ENCODE assay signal across 23 cellular contexts in genomic region chr2:5982217-5982910, GRCh38.
DNase-seq lines count a peak whose midpoint lies in the region; ATAC-seq, FAIRE-seq and TF ChIP-seq lines count a peak whose summit lies in the region.
"Had no signal": no experiment of that assay in that cellular context is flagged by ENCODE, and none has a peak within 500 bp of the region (broad histone marks: within the 10 kb centered on the region; RNA-seq: fewer than 3 reads in every experiment).

No MANE protein-coding gene starts in this region.

- POLR2A ChIA-PET in SK-N-SH (lab: Yijun Ruan, JAX) = interaction anchor here (0.9 to 2.3 kb wide), 4 partner anchors 50 to 289 kb away, joined by 4 to 7 read pairs (median 6); no protein-coding TSS in a partner anchor
- POLR2A ChIA-PET in GM12878 (lab: Charles Lee) = no interaction called here
- POLR2A ChIA-PET in PC-3 (lab: Charles Lee; ENCODE audit: unreplicated experiment) = no interaction called here

- no peaks in the 10 kb centered on the region for H3K36me3 ChIP-seq in SK-N-SH (replicated peaks in 1 of 2; ENCODE audit: control insufficient read depth in 1 of 2, insufficient read depth in 2 of 2, low read length in 1 of 2)
- no peaks in the 10 kb centered on the region for H3K36me3 ChIP-seq in GM12878 (ENCODE audit: control insufficient read depth in 2 of 2, insufficient read depth in 2 of 2, low read length in 1 of 2)
- H3K36me3 ChIP-seq in PC-3 (ENCODE audit: low read depth, low read length) = no peaks in the 10 kb centered on the region
- H3K36me3 ChIP-seq: Peyer's patch, SJSA1 had no signal

- no peaks in the 10 kb centered on the region for H3F3A ChIP-seq in SK-N-SH (replicated peaks; ENCODE audit: insufficient read depth)
- H3F3A ChIP-seq in PC-3 (ENCODE audit: low read length, unreplicated experiment) = no peaks in the 10 kb centered on the region

- peaks cover 46% of the 10 kb centered on the region for H3K4me1 Mint-ChIP-seq in type B pancreatic cell (ENCODE audit: unreplicated experiment)
- H3K4me1 Mint-ChIP-seq: activated CD8-positive, alpha-beta memory T cell treated with anti-CD3 and anti-CD28 coated beads, Interleukin-2, amount 10 ng/mL, durations not matched to agents 7 days and 5 days; activated naive CD4-positive, alpha-beta T cell treated with anti-CD3 and anti-CD28 coated beads, Interleukin-2, amount 50 U/mL, for 24 hours; IgD-negative memory B cell had no signal

- no peaks in the 10 kb centered on the region for H3K79me2 ChIP-seq in SK-N-SH (ENCODE audit: insufficient read depth)
- no peaks in the 10 kb centered on the region for H3K79me2 ChIP-seq in GM12878 (ENCODE audit: control insufficient read depth, insufficient read depth, low read length)
- H3K79me2 ChIP-seq in PC-3 (ENCODE audit: low read length) = no peaks in the 10 kb centered on the region
- H3K79me2 ChIP-seq: parathyroid adenoma had no signal

- no peak for TF ChIP-seq POLR2A in GM12878 (IDR thresholded peaks at IDR 0.05; ENCODE audit: low read depth, low read length)

- RAD21 ChIA-PET in GM12878 (lab: Charles Lee; ENCODE audit: unreplicated experiment) = no interaction called here

- H3K4me3 ChIP-seq in SK-N-SH (ENCODE audit: low read depth in 2 of 2, low read length in 1 of 2) (no peak overlapping the region; a peak in 1 of 4 replicates), GM12878 (no peak overlapping the region), PC-3 (ENCODE audit: low read length) (no peak overlapping the region)
- H3K4me3 ChIP-seq: A549, Peyer's patch, SJSA1 had no signal

- H3K9me3 Mint-ChIP-seq in type B pancreatic cell = no peaks in the 10 kb centered on the region
- H3K9me3 Mint-ChIP-seq: activated naive CD4-positive, alpha-beta T cell treated with anti-CD3 and anti-CD28 coated beads, Interleukin-2, amount 50 U/mL, for 24 hours; IgD-negative memory B cell; memory B cell had no signal

- H4K20me1 ChIP-seq in SK-N-SH (ENCODE audit: insufficient read depth) = no peaks in the 10 kb centered on the region
- no peaks in the 10 kb centered on the region for H4K20me1 ChIP-seq in GM12878 (ENCODE audit: control insufficient read depth, insufficient read depth)
- no peaks in the 10 kb centered on the region for H4K20me1 ChIP-seq in PC-3 (ENCODE audit: low read length)

- 42% methylated on average over 16 of the region's 16 CpGs for WGBS in SK-N-SH (ENCODE audit: low lambda C conversion rate)
- 48% methylated on average over 16 of the region's 16 CpGs for WGBS in GM12878 (ENCODE audit: insufficient coverage, insufficient replicate concordance, low lambda C conversion rate, missing lambda C conversion rate)

- H3K9me2 ChIP-seq in SK-N-SH (no peaks in the 10 kb centered on the region), PC-3 (replicated peaks; ENCODE audit: low read length) (no peaks in the 10 kb centered on the region)

- H3K27ac ChIP-seq in SK-N-SH (ENCODE audit: low read depth in 2 of 2, low read length in 1 of 2) (peak overlapping the region in 1 of 2 experiments; percentile 50; a peak in 1 of 4 replicates), GM12878 (ENCODE audit: control insufficient read depth, insufficient read depth) (no peak overlapping the region), PC-3 (ENCODE audit: low read length) (no peak overlapping the region)
- H3K27ac ChIP-seq: A549, parathyroid adenoma, Peyer's patch, SJSA1 had no signal

- CTCF ChIA-PET in SK-N-SH (lab: Yijun Ruan, JAX) (interaction anchor here (0.7 to 3.0 kb wide), 8 partner anchors 12 to 290 kb away, joined by 3 to 6 read pairs (median 4); partner anchors contain the start of gene SOX11), GM12878 (lab: Yijun Ruan, JAX) (no interaction called here), PC-3 (lab: Charles Lee) (no interaction called here)

- H3K9me3 ChIP-seq in SK-N-SH = no peaks in the 10 kb centered on the region; the same call in 1 of the 2 replicates
- no peaks in the 10 kb centered on the region; the same call in 2 of the 3 replicates for H3K9me3 ChIP-seq in GM12878 (replicated peaks; ENCODE audit: control insufficient read depth, insufficient read depth, low read length)
- H3K9me3 ChIP-seq in PC-3 (ENCODE audit: low read length) = no peaks in the 10 kb centered on the region
- H3K9me3 ChIP-seq: A549, Peyer's patch, SJSA1 had no signal

- SMC1A ChIA-PET in GM12878 (lab: Charles Lee; ENCODE audit: uncharacterized antibody, unreplicated experiment) = no interaction called here

- no peaks in the 10 kb centered on the region for H3K36me3 Mint-ChIP-seq in type B pancreatic cell
- H3K36me3 Mint-ChIP-seq: activated CD8-positive, alpha-beta memory T cell treated with anti-CD3 and anti-CD28 coated beads, Interleukin-2, amount 10 ng/mL, durations not matched to agents 7 days and 5 days; activated naive CD4-positive, alpha-beta T cell treated with anti-CD3 and anti-CD28 coated beads, Interleukin-2, amount 50 U/mL, for 24 hours; IgD-negative memory B cell; memory B cell; naive B cell had no signal

- intact Hi-C loops in GM12878 (cut with micrococcal nuclease; ENCODE audit: unreplicated experiment) (no loop called here), PC-3 (cut with micrococcal nuclease) (no loop called here)

- no peak for FAIRE-seq in GM12878 (lab: Jason Lieb, UNC)
- FAIRE-seq: A549 had no signal

- TF ChIP-seq CTCF in SK-N-SH (IDR thresholded peaks at IDR 0.05) = no peak
- TF ChIP-seq CTCF in GM12878 (IDR thresholded peaks at IDR 0.05 in 2 of 3, conservative IDR thresholded peaks at IDR 0.05 in 1 of 3; ENCODE audit: control insufficient read depth in 2 of 3, extremely low read depth in 1 of 3, insufficient read depth in 1 of 3, low read depth in 3 of 3, low read length in 3 of 3) = no peak
- no peak for TF ChIP-seq CTCF in type B pancreatic cell (conservative IDR thresholded peaks at IDR 0.05)
- TF ChIP-seq CTCF in PC-3 (conservative IDR thresholded peaks at IDR 0.05; ENCODE audit: low read depth, low read length) = no peak

- peak in 1 of 2 experiments; percentile 20; a peak in 1 of 4 replicates for TF ChIP-seq EP300 in SK-N-SH (IDR thresholded peaks at IDR 0.05; ENCODE audit: borderline replicate concordance in 1 of 2, low read depth in 1 of 2, low read length in 1 of 2)
- no peak for TF ChIP-seq EP300 in GM12878 (IDR thresholded peaks at IDR 0.05; ENCODE audit: borderline replicate concordance in 1 of 2, control insufficient read depth in 1 of 2, low read depth in 2 of 2, low read length in 2 of 2)

- no peaks in the 10 kb centered on the region for H3K27me3 ChIP-seq in SK-N-SH (ENCODE audit: insufficient read depth)
- no peaks in the 10 kb centered on the region; a peak in 2 of 4 replicates for H3K27me3 ChIP-seq in GM12878 (replicated peaks in 1 of 2; ENCODE audit: control insufficient read depth in 2 of 2, insufficient read depth in 2 of 2, low read length in 1 of 2)
- H3K27me3 ChIP-seq in PC-3 (ENCODE audit: low read length) = peaks cover 11% of the 10 kb centered on the region; the same call in 1 of the 2 replicates
- H3K27me3 ChIP-seq: Peyer's patch, SJSA1 had no signal

- TF ChIP-seq RAD21 in SK-N-SH (IDR thresholded peaks at IDR 0.05; ENCODE audit: low read length) (no peak), GM12878 (IDR thresholded peaks at IDR 0.05; ENCODE audit: insufficient read depth, low read depth, low read length) (no peak)

- ATAC-seq in SK-N-SH treated with all-trans-retinoic acid at 6 μM for 48 hours (no peak), GM12878 (no peak), HG03378 (IDR thresholded peaks at IDR 0.05; ENCODE audit: unreplicated experiment) (no peak), PC-3 (no peak)
- ATAC-seq: activated CD8-positive, alpha-beta memory T cell treated with anti-CD3 and anti-CD28 coated beads, Interleukin-2, amount 10 ng/mL, durations not matched to agents 7 days and 5 days had no signal

- no peak overlapping the region for H3K9ac ChIP-seq in SK-N-SH
- no peak overlapping the region for H3K9ac ChIP-seq in GM12878 (ENCODE audit: control insufficient read depth, insufficient read depth, low read length)
- H3K9ac ChIP-seq in PC-3 (ENCODE audit: low read length) = no peak overlapping the region
- H3K9ac ChIP-seq: parathyroid adenoma had no signal

- H3K4me1 ChIP-seq in SK-N-SH (ENCODE audit: control insufficient read depth in 1 of 2, insufficient read depth in 2 of 2, low read depth in 1 of 2, low read length in 1 of 2) (peaks cover 0 to 37% of the 10 kb centered on the region in 2 experiments; a peak in 2 of 4 replicates), GM12878 (ENCODE audit: control insufficient read depth, insufficient read depth, low read length) (no peaks in the 10 kb centered on the region), PC-3 (ENCODE audit: insufficient read depth, low read length) (no peaks in the 10 kb centered on the region)
- H3K4me1 ChIP-seq: A549, parathyroid adenoma, Peyer's patch, SJSA1 had no signal

- H3K27me3 Mint-ChIP-seq in type B pancreatic cell = peaks cover 21% of the 10 kb centered on the region
- H3K27me3 Mint-ChIP-seq: activated CD8-positive, alpha-beta memory T cell treated with anti-CD3 and anti-CD28 coated beads, Interleukin-2, amount 10 ng/mL, durations not matched to agents 7 days and 5 days; memory B cell had no signal

- H3K4me2 ChIP-seq in SK-N-SH (no peak overlapping the region), GM12878 (ENCODE audit: control insufficient read depth, insufficient read depth) (no peak overlapping the region), PC-3 (ENCODE audit: low read length) (no peak overlapping the region)

- peak overlapping the region; percentile 71 for H3K4me3 Mint-ChIP-seq in type B pancreatic cell
- H3K4me3 Mint-ChIP-seq: activated CD8-positive, alpha-beta memory T cell treated with anti-CD3 and anti-CD28 coated beads, Interleukin-2, amount 10 ng/mL, durations not matched to agents 7 days and 5 days; activated naive CD4-positive, alpha-beta T cell treated with anti-CD3 and anti-CD28 coated beads, Interleukin-2, amount 50 U/mL, for 24 hours had no signal

- H2AFZ ChIP-seq in SK-N-SH (ENCODE audit: low read depth) (0 out of 2 replicates have a peak overlapping the region, but pooled peaks have one; percentile 63), GM12878 (ENCODE audit: control insufficient read depth, low read depth, low read length) (peak overlapping the region; percentile 53), PC-3 (ENCODE audit: low read length) (no peak overlapping the region)

- in situ Hi-C loops in GM12878 (cut with MboI) = no loop called here

- BruUV-seq in GM12878 (replicated peaks; lab: Mats Ljungman, UMichigan) (no TSS peak), PC-3 (replicated peaks; lab: Mats Ljungman, UMichigan) (no TSS peak)

- H3K27ac Mint-ChIP-seq in type B pancreatic cell = peak overlapping the region; percentile 78
- H3K27ac Mint-ChIP-seq: activated CD8-positive, alpha-beta memory T cell treated with anti-CD3 and anti-CD28 coated beads, Interleukin-2, amount 10 ng/mL, durations not matched to agents 7 days and 5 days; activated naive CD4-positive, alpha-beta T cell treated with anti-CD3 and anti-CD28 coated beads, Interleukin-2, amount 50 U/mL, for 24 hours; IgD-negative memory B cell; memory B cell; naive B cell had no signal

- DNase-seq in SK-N-SH (peak; percentile 49), GM12878 (ENCODE audit: low read depth, low spot score) (no peak), left kidney (ENCODE audit: low read depth, low spot score) (peak; percentile 72), type B pancreatic cell (ENCODE audit: extremely low spot score, unreplicated experiment) (no peak), PC-3 (no peak)
- no peak for DNase-seq in activated naive CD4-positive, alpha-beta T cell treated with anti-CD3 and anti-CD28 coated beads, Interleukin-2, amount 50 U/mL, for 16 hours
- DNase-seq: activated CD4-positive, alpha-beta T cell treated with anti-CD3 and anti-CD28 coated beads for 48 hours; activated CD8-positive, alpha-beta memory T cell treated with anti-CD3 and anti-CD28 coated beads, Interleukin-2, amount 10 ng/mL, durations not matched to agents 7 days and 5 days; aorta; DND-41; effector memory CD4-positive, alpha-beta T cell; left cardiac atrium; naive B cell; NCI-H446; Peyer's patch had no signal

Comparison
In these comparisons a context has a peak if more than half of its experiments do, and no peak if none do; other contexts are left out.
1. DNase-seq: peak in SK-N-SH (single experiment) and left kidney (single experiment); none in GM12878 (single experiment), type B pancreatic cell (single experiment), activated naive CD4-positive, alpha-beta T cell treated with anti-CD3 and anti-CD28 coated beads, Interleukin-2, amount 50 U/mL, for 16 hours (single experiment) and PC-3 (single experiment).
2. Of the 26 proteins assayed by ChIP-seq in both GM12878 and SK-N-SH: peak only in GM12878: none; only in SK-N-SH: MXI1 and RCOR1; in both: none; in neither: 23; mixed calls (peak in some experiments, not most) for 1.